28 cellular contexts compared by ENCODE assay signal in genomic region chr3:37785718-37786117, GRCh38.
"Had no signal": no experiment of that assay in that cellular context is flagged by ENCODE, and none has a peak within 500 bp of the region (broad histone marks: within the 10 kb centered on the region; RNA-seq: fewer than 3 reads in every experiment).

No MANE protein-coding gene starts in this region.

- H3K4me1 ChIP-seq: foreskin keratinocyte had no signal

- H3K27me3 Mint-ChIP-seq: activated CD4-positive, alpha-beta T cell treated with anti-CD3 and anti-CD28 coated beads, Interleukin-2, amount 10 ng/mL, durations not matched to agents 7 days and 5 days; activated T-helper 17 cell treated with anti-CD3 and anti-CD28 coated beads, Interleukin-2, amount 50 U/mL, for 72 hours; stimulated activated naive CD8-positive, alpha-beta T cell treated with anti-CD3 and anti-CD28 coated beads, Interleukin-15, amount 100 ng/mL, for 72 hours had no signal

- DNase-seq: activated CD4-positive, alpha-beta memory T cell treated with anti-CD3 and anti-CD28 coated beads, Interleukin-2, amount 10 ng/mL, durations not matched to agents 7 days and 5 days; activated CD4-positive, alpha-beta T cell treated with anti-CD3 and anti-CD28 coated beads for 1 hour; activated CD4-positive, alpha-beta T cell treated with anti-CD3 and anti-CD28 coated beads, Interleukin-2, amount 10 ng/mL, durations not matched to agents 7 days and 5 days; activated CD8-positive, alpha-beta memory T cell treated with anti-CD3 and anti-CD28 coated beads, Interleukin-2, amount 50 U/mL, for 48 hours; activated gamma-delta T cell treated with Interleukin-2 at 50 U/mL for 16 hours; activated naive CD4-positive, alpha-beta T cell treated with anti-CD3 and anti-CD28 coated beads, Interleukin-2, amount 50 U/mL, for 16 hours; activated T-cell treated with anti-CD3 and anti-CD28 coated beads, Interleukin-2, amount 50 U/mL, for 24 hours; amniotic stem cell; caudate nucleus; endodermal cell; foreskin keratinocyte; left ventricle myocardium superior; pancreas; psoas muscle; stimulated activated CD4-positive, alpha-beta T cell treated with anti-CD3 and anti-CD28 coated beads, Interleukin-1b, Interleukin-23, amount 100 ng/mL, for 48 hours; stimulated activated CD4-positive, alpha-beta T cell treated with anti-CD3 and anti-CD28 coated beads, Interleukin-4, amount 100 ng/mL, for 4 hours; stimulated activated CD8-positive, alpha-beta memory T cell treated with anti-CD3 and anti-CD28 coated beads, Interleukin-4, amount 100 ng/mL, for 48 hours; stimulated activated naive CD8-positive, alpha-beta T cell treated with anti-CD3 and anti-CD28 coated beads, Interleukin-15, amount 100 ng/mL, for 72 hours; substantia nigra; T-helper 2 cell had no signal

- H3K36me3 ChIP-seq: pancreas had no signal

- H3K27ac ChIP-seq: foreskin keratinocyte, neutrophil, psoas muscle, tibial nerve had no signal

- H3K4me2 ChIP-seq: smooth muscle cell had no signal

- H3K9me3 ChIP-seq: neutrophil, pancreas, psoas muscle had no signal

- H3K4me1 Mint-ChIP-seq: activated T-helper 17 cell treated with anti-CD3 and anti-CD28 coated beads, Interleukin-2, amount 50 U/mL, for 72 hours; endodermal cell; stimulated activated memory B cell treated with anti-CD40 and anti-IgM and Interleukin-4, amounts not matched to agents 10 μg/mL and 1 μg/mL and 100 μg/mL, for 72 hours had no signal

- H3K36me3 Mint-ChIP-seq: stimulated activated memory B cell treated with anti-CD40 and anti-IgM and Interleukin-4, amounts not matched to agents 10 μg/mL and 1 μg/mL and 100 μg/mL, for 72 hours; WTC11 had no signal

- H3K27me3 ChIP-seq: foreskin keratinocyte, neutrophil, pancreas, tibial nerve had no signal

- H3K9me3 Mint-ChIP-seq: activated CD4-positive, alpha-beta memory T cell treated with anti-CD3 and anti-CD28 coated beads, Interleukin-2, amount 10 ng/mL, durations not matched to agents 7 days and 5 days; activated CD4-positive, alpha-beta T cell treated with anti-CD3 and anti-CD28 coated beads, Interleukin-2, amount 10 ng/mL, durations not matched to agents 7 days and 5 days; activated T-cell treated with anti-CD3 and anti-CD28 coated beads, Interleukin-2, amount 50 U/mL, for 24 hours; activated T-helper 17 cell treated with anti-CD3 and anti-CD28 coated beads, Interleukin-2, amount 50 U/mL, for 72 hours; endodermal cell; nephron; stimulated activated memory B cell treated with anti-CD40 and anti-IgM and Interleukin-4, amounts not matched to agents 10 μg/mL and 1 μg/mL and 100 μg/mL, for 72 hours; stimulated activated naive CD8-positive, alpha-beta T cell treated with anti-CD3 and anti-CD28 coated beads, Interleukin-15, amount 100 ng/mL, for 72 hours; WTC11 had no signal

- H3K4me3 Mint-ChIP-seq: activated CD4-positive, alpha-beta memory T cell treated with anti-CD3 and anti-CD28 coated beads, Interleukin-2, amount 10 ng/mL, durations not matched to agents 7 days and 5 days; activated CD4-positive, alpha-beta T cell treated with anti-CD3 and anti-CD28 coated beads, Interleukin-2, amount 10 ng/mL, durations not matched to agents 7 days and 5 days; activated T-cell treated with anti-CD3 and anti-CD28 coated beads, Interleukin-2, amount 50 U/mL, for 24 hours; activated T-helper 17 cell treated with anti-CD3 and anti-CD28 coated beads, Interleukin-2, amount 50 U/mL, for 72 hours; endodermal cell; nephron; stimulated activated memory B cell treated with anti-CD40 and anti-IgM and Interleukin-4, amounts not matched to agents 10 μg/mL and 1 μg/mL and 100 μg/mL, for 72 hours; stimulated activated naive CD8-positive, alpha-beta T cell treated with anti-CD3 and anti-CD28 coated beads, Interleukin-15, amount 100 ng/mL, for 72 hours; WTC11 had no signal

- ATAC-seq: activated T-helper 17 cell treated with anti-CD3 and anti-CD28 coated beads, Interleukin-2, amount 50 U/mL, for 72 hours; esophagus mucosa; foreskin keratinocyte; left ventricle myocardium superior; pancreas; psoas muscle; stimulated activated memory B cell treated with anti-CD40 and anti-IgM and Interleukin-4, amounts not matched to agents 10 μg/mL and 1 μg/mL and 100 μg/mL, for 72 hours; stimulated activated naive CD8-positive, alpha-beta T cell treated with anti-CD3 and anti-CD28 coated beads, Interleukin-15, amount 100 ng/mL, for 72 hours; WTC11 had no signal

- H3K4me3 ChIP-seq: pancreas, psoas muscle, smooth muscle cell, tibial nerve had no signal

- H3K27ac Mint-ChIP-seq: activated CD4-positive, alpha-beta memory T cell treated with anti-CD3 and anti-CD28 coated beads, Interleukin-2, amount 10 ng/mL, durations not matched to agents 7 days and 5 days; activated CD4-positive, alpha-beta T cell treated with anti-CD3 and anti-CD28 coated beads, Interleukin-2, amount 10 ng/mL, durations not matched to agents 7 days and 5 days; activated T-cell treated with anti-CD3 and anti-CD28 coated beads, Interleukin-2, amount 50 U/mL, for 24 hours; activated T-helper 17 cell treated with anti-CD3 and anti-CD28 coated beads, Interleukin-2, amount 50 U/mL, for 72 hours; endodermal cell; nephron; stimulated activated memory B cell treated with anti-CD40 and anti-IgM and Interleukin-4, amounts not matched to agents 10 μg/mL and 1 μg/mL and 100 μg/mL, for 72 hours; stimulated activated naive CD8-positive, alpha-beta T cell treated with anti-CD3 and anti-CD28 coated beads, Interleukin-15, amount 100 ng/mL, for 72 hours; WTC11 had no signal
